Comparison of ENCODE assay signal across 15 cellular contexts in the genomic region with DNA sequence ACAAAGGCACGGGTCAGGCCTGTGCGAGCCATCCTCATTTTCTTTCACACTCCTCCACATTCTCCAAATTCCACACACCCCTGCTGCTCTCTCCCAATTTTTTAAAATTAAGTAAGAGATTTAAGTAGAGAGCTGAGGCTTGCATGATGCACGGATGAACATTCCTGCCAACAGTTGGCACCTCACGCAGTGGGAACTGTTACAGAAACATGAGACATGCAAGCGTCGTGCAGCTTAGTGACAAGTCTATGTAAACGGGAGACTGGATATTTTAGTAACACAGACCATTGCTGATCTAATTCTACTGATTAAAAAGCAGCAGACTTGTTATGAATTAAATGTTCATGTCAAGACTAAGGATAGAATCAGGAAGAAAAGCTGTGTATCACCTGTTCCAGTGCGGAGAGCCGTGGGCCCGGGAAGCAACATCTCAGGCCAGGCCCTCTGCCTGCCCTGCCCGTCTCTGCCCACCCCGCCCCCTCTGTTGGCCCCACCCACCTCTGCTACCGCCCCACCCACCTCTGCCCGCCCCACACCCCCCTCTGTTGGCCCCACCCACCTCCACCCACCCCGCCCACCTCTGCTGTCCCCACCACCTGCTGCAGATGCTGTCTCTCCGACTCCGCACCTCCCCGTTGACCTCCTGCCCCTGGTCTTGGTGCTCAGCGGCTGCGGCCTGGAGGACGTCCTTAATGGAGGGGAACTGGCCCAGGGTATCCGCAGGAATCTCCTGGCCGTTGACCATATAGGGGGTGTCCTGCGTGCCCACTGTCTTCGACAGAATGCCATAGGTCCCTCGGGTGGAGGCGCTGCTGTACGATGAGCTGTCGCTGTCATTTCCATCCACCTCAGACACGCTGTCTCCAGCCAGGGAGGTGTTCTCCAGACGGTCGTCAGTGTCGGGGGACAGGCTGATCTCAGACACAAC. TPM values are rescaled to one million over a fixed set of nuclear protein-coding genes. Genes with fewer than 3 reads are reported as not detected.
DNase-seq lines count a peak whose midpoint lies in the region; ATAC-seq, FAIRE-seq and TF ChIP-seq lines count a peak whose summit lies in the region.
"Had no signal": no experiment of that assay in that cellular context is flagged by ENCODE, and none has a peak within 500 bp of the region (broad histone marks: within the 10 kb centered on the region; RNA-seq: fewer than 3 reads in every experiment).

No MANE protein-coding gene starts in this region.

- H3K4me1 ChIP-seq in breast epithelium: no peaks in the 10 kb centered on the region
- H3K4me1 ChIP-seq: neural progenitor cell had no signal

- peak; percentile 48 for FAIRE-seq in HTR-8/SVneo (lab: Jason Lieb, UNC)
- FAIRE-seq in urothelium cell line (lab: Jason Lieb, UNC): no peak
- FAIRE-seq: islet of Langerhans had no signal

- H3K36me3 Mint-ChIP-seq in MCF 10A (ENCODE audit: insufficient read depth, unreplicated experiment): peaks cover 90% of the 10 kb centered on the region

- H3K4me1 Mint-ChIP-seq in MCF 10A (ENCODE audit: insufficient read depth, unreplicated experiment): no peaks in the 10 kb centered on the region
- H3K4me1 Mint-ChIP-seq: neural progenitor cell had no signal

- no peak overlapping the region for H3K27ac Mint-ChIP-seq in MCF 10A (ENCODE audit: low read depth, unreplicated experiment)
- H3K27ac Mint-ChIP-seq: neural progenitor cell had no signal

- H3K36me3 ChIP-seq in breast epithelium: peaks cover 6% of the 10 kb centered on the region
- H3K36me3 ChIP-seq: neural progenitor cell had no signal

- intact Hi-C loops in MCF 10A (cut with micrococcal nuclease) (no loop called here), breast epithelium (cut with DNase I; ENCODE audit: low total_unique reads) (no loop called here)

- no peak overlapping the region for H3K4me3 ChIP-seq in breast epithelium
- H3K4me3 ChIP-seq: neural progenitor cell had no signal

- no peak overlapping the region for H3K4me3 Mint-ChIP-seq in MCF 10A (ENCODE audit: unreplicated experiment)
- H3K4me3 Mint-ChIP-seq: neural progenitor cell had no signal

- H3K9me3 Mint-ChIP-seq in MCF 10A (ENCODE audit: unreplicated experiment): no peaks in the 10 kb centered on the region

- no peak for TF ChIP-seq CTCF in MCF 10A (IDR thresholded peaks at IDR 0.05; ENCODE audit: unreplicated experiment)
- no peak for TF ChIP-seq CTCF in breast epithelium (IDR thresholded peaks at IDR 0.05)

- no peak for DNase-seq in MCF 10A (ENCODE audit: unreplicated experiment)
- no peak for DNase-seq in breast epithelium (ENCODE audit: low spot score in 2 of 2)
- no peak for DNase-seq in HTR-8/SVneo (ENCODE audit: insufficient read length, low spot score)
- DNase-seq in erythroblast (lab: John Stamatoyannopoulos, UW): peak; percentile 23 to 47
- peak; percentile 34 for DNase-seq in urothelium cell line (ENCODE audit: low spot score)
- DNase-seq in NCI-H2107 treated with DMSO at 0.1 percent for 48 hours (lab: John Stamatoyannopoulos, UW; ENCODE audit: unreplicated experiment): no peak
- DNase-seq in GM19240 (ENCODE audit: insufficient read length, low spot score): no peak
- DNase-seq: activated gamma-delta T cell treated with Interleukin-2 at 50 U/mL for 16 hours; cortex of kidney; NCI-H1417; NCI-H2227 treated with DMSO at 0.1 percent for 48 hours; NK-92 treated with Interleukin-12 subunit alpha and Interleukin-12 subunit beta, amount 100 ng/mL, for 24 hours had no signal

- ATAC-seq in HG02571 (IDR thresholded peaks at IDR 0.05; ENCODE audit: unreplicated experiment): no peak

- no peaks in the 10 kb centered on the region for H3K27me3 ChIP-seq in breast epithelium
- H3K27me3 ChIP-seq: neural progenitor cell had no signal

- no peaks in the 10 kb centered on the region for H3K9me3 ChIP-seq in breast epithelium

- H3K27me3 Mint-ChIP-seq in MCF 10A (ENCODE audit: insufficient read depth, unreplicated experiment): no peaks in the 10 kb centered on the region

- BruUV-seq in MCF 10A (replicated peaks; lab: Mats Ljungman, UMichigan): TSS peak; percentile 76

- H3K27ac ChIP-seq in breast epithelium: no peak overlapping the region
- H3K27ac ChIP-seq: neural progenitor cell had no signal

- TF ChIP-seq POLR2A in breast epithelium (IDR thresholded peaks at IDR 0.05): no peak
- no peak for TF ChIP-seq POLR2A in erythroblast (IDR thresholded peaks at IDR 0.05; ENCODE audit: low read length)

- CTCF ChIA-PET in MCF 10A (lab: Yijun Ruan, JAX): interaction anchor here (0.6 to 1.2 kb wide), 4 partner anchors 11 to 136 kb away, joined by 3 read pairs; no protein-coding TSS in a partner anchor

- POLR2A ChIA-PET in MCF 10A (lab: Yijun Ruan, JAX): no interaction called here

RNA-seq across cellular contexts. Expression of gene GOLGA3, which starts 21.1 kb away (rescaled TPM):
- total RNA-seq in MCF 10A (2022) (94.9 and 116 TPM in 2 replicates), breast epithelium (10 to 100 TPM; 51.7 to 76.7 (median 58.5) TPM)

RNA-seq across cellular contexts. Expression of gene ANKLE2, which starts 45.9 kb away (rescaled TPM):
- total RNA-seq in MCF 10A (2022) (111 and 142 TPM in 2 replicates), breast epithelium (10 to 100 TPM; 64.2 to 75.4 (median 73.5) TPM)

Comparison
In these comparisons a context has a peak if more than half of its experiments do, and no peak if none do; other contexts are left out.
1. DNase-seq: peak in erythroblast (2 of 2) and urothelium cell line (single experiment); none in MCF 10A (single experiment), breast epithelium (0 of 2), HTR-8/SVneo (single experiment), NCI-H2107 treated with DMSO at 0.1 percent for 48 hours (single experiment) and GM19240 (single experiment).